ENCODE assay signal across 23 cellular contexts in genomic region chr12:19052689-19053088, GRCh38.
"Had no signal": no experiment of that assay in that cellular context is flagged by ENCODE, and none has a peak within 500 bp of the region (broad histone marks: within the 10 kb centered on the region; RNA-seq: fewer than 3 reads in every experiment).

No MANE protein-coding gene starts in this region.

- H3K9me3 Mint-ChIP-seq: stimulated activated naive B cell treated with anti-CD40 and anti-IgM and Interleukin-4, amounts not matched to agents 10 μg/mL and 1 μg/mL and 100 μg/mL, for 72 hours had no signal

- H3K4me1 Mint-ChIP-seq: stimulated activated naive B cell treated with anti-CD40 and anti-IgM and Interleukin-4, amounts not matched to agents 10 μg/mL and 1 μg/mL and 100 μg/mL, for 72 hours had no signal

- ATAC-seq: left colon; naive thymus-derived CD4-positive, alpha-beta T cell; pancreas; psoas muscle; right lobe of liver; stimulated activated naive B cell treated with anti-CD40 and anti-IgM and Interleukin-4, amounts not matched to agents 10 μg/mL and 1 μg/mL and 100 μg/mL, for 72 hours; stimulated activated naive CD8-positive, alpha-beta T cell treated with anti-CD3 and anti-CD28 coated beads, Interleukin-15, amount 100 ng/mL, for 72 hours; upper lobe of right lung had no signal

- H3K4me2 ChIP-seq: hepatocyte had no signal

- H3K27me3 Mint-ChIP-seq: stimulated activated naive B cell treated with anti-CD40 and anti-IgM and Interleukin-4, amounts not matched to agents 10 μg/mL and 1 μg/mL and 100 μg/mL, for 72 hours; stimulated activated naive CD8-positive, alpha-beta T cell treated with anti-CD3 and anti-CD28 coated beads, Interleukin-15, amount 100 ng/mL, for 72 hours had no signal

- H3K27me3 ChIP-seq: hepatocyte, pancreas, right lobe of liver, spleen, testis, tibial nerve, upper lobe of right lung, vagina had no signal

- H3K4me3 Mint-ChIP-seq: naive thymus-derived CD4-positive, alpha-beta T cell; stimulated activated naive B cell treated with anti-CD40 and anti-IgM and Interleukin-4, amounts not matched to agents 10 μg/mL and 1 μg/mL and 100 μg/mL, for 72 hours; stimulated activated naive CD8-positive, alpha-beta T cell treated with anti-CD3 and anti-CD28 coated beads, Interleukin-15, amount 100 ng/mL, for 72 hours had no signal

- DNase-seq: effector memory CD4-positive, alpha-beta T cell; erythroblast; foreskin melanocyte; head of caudate nucleus; left colon; mammary epithelial cell; naive thymus-derived CD4-positive, alpha-beta T cell; occipital lobe; pancreas; psoas muscle; retina; right lobe of liver; spleen; stimulated activated CD4-positive, alpha-beta T cell treated with anti-CD3 and anti-CD28 coated beads, Interleukin-15, amount 100 ng/mL, for 24 hours; stimulated activated CD4-positive, alpha-beta T cell treated with anti-CD3 and anti-CD28 coated beads, Interleukin-1b, Interleukin-23, amount 100 ng/mL, for 48 hours; stimulated activated CD4-positive, alpha-beta T cell treated with anti-CD3 and anti-CD28 coated beads, Interleukin-4, amount 100 ng/mL, for 24 hours; stimulated activated naive B cell treated with anti-CD40 and anti-IgM and Interleukin-4, amounts not matched to agents 10 μg/mL and 1 μg/mL and 100 μg/mL, for 72 hours; stimulated activated naive CD8-positive, alpha-beta T cell treated with anti-CD3 and anti-CD28 coated beads, Interleukin-15, amount 100 ng/mL, for 72 hours; testis; upper lobe of right lung had no signal

- H3K36me3 Mint-ChIP-seq: naive thymus-derived CD4-positive, alpha-beta T cell; stimulated activated naive B cell treated with anti-CD40 and anti-IgM and Interleukin-4, amounts not matched to agents 10 μg/mL and 1 μg/mL and 100 μg/mL, for 72 hours had no signal

- H3K79me2 ChIP-seq: hepatocyte had no signal

- H3K4me3 ChIP-seq: hepatocyte, pancreas, psoas muscle, right lobe of liver, spleen, testis, tibial nerve, upper lobe of right lung, vagina had no signal

- H3K4me1 ChIP-seq: pancreas, psoas muscle, right lobe of liver, spleen, testis, tibial nerve, upper lobe of right lung, vagina had no signal

- H3K36me3 ChIP-seq: pancreas, right lobe of liver, spleen, tibial nerve, upper lobe of right lung, vagina had no signal

- H3K27ac ChIP-seq: hepatocyte, pancreas, psoas muscle, right lobe of liver, spleen, testis, tibial nerve, upper lobe of right lung, vagina had no signal

- H3K27ac Mint-ChIP-seq: naive thymus-derived CD4-positive, alpha-beta T cell; stimulated activated naive B cell treated with anti-CD40 and anti-IgM and Interleukin-4, amounts not matched to agents 10 μg/mL and 1 μg/mL and 100 μg/mL, for 72 hours; stimulated activated naive CD8-positive, alpha-beta T cell treated with anti-CD3 and anti-CD28 coated beads, Interleukin-15, amount 100 ng/mL, for 72 hours had no signal

- H2AFZ ChIP-seq: hepatocyte had no signal

- H3K9me3 ChIP-seq: pancreas, psoas muscle, right lobe of liver, spleen, testis, tibial nerve, upper lobe of right lung, vagina had no signal
